In genomic region chr10:77582710-77583115, GRCh38 we compare ENCODE assay signal across 10 cellular contexts. TPM values are rescaled to one million over a fixed set of nuclear protein-coding genes. Genes with fewer than 3 reads are reported as not detected.
DNase-seq lines count a peak whose midpoint lies in the region; ATAC-seq, FAIRE-seq and TF ChIP-seq lines count a peak whose summit lies in the region.
"Had no signal": no experiment of that assay in that cellular context is flagged by ENCODE, and none has a peak within 500 bp of the region (broad histone marks: within the 10 kb centered on the region; RNA-seq: fewer than 3 reads in every experiment).

No MANE protein-coding gene starts in this region.

- H3K27ac ChIP-seq in right cardiac atrium (ENCODE audit: low read length) (no peak overlapping the region), RWPE2 (ENCODE audit: poor library complexity, severe bottlenecking) (peak overlapping the region; percentile 67)

- no peaks in the 10 kb centered on the region for H3K9me3 ChIP-seq in right cardiac atrium (ENCODE audit: control insufficient read depth, low read length)
- H3K9me3 ChIP-seq in RWPE2 (ENCODE audit: severe bottlenecking) = no peaks in the 10 kb centered on the region
- H3K9me3 ChIP-seq: thoracic aorta had no signal

- H3K36me3 ChIP-seq in RWPE2 (ENCODE audit: low read depth) = no peaks in the 10 kb centered on the region
- H3K36me3 ChIP-seq: thoracic aorta had no signal

- H3K4me1 ChIP-seq in right cardiac atrium (ENCODE audit: control insufficient read depth, insufficient read depth, low read length) (no peaks in the 10 kb centered on the region), RWPE2 (ENCODE audit: insufficient read depth, poor library complexity, severe bottlenecking) (peaks cover 46% of the 10 kb centered on the region)

- H3K27me3 ChIP-seq in right cardiac atrium (ENCODE audit: control insufficient read depth, insufficient read depth) (no peaks in the 10 kb centered on the region), RWPE2 (ENCODE audit: insufficient read depth, poor library complexity, severe bottlenecking) (no peaks in the 10 kb centered on the region)

- intact Hi-C loops in right cardiac atrium (cut with DNase I) (no loop called here), Right ventricle myocardium superior (cut with DNase I) (no loop called here)

- no peak for TF ChIP-seq CTCF in RWPE2 (IDR thresholded peaks at IDR 0.05; ENCODE audit: poor library complexity, severe bottlenecking)

- 85% methylated on average over 4 of the region's 4 CpGs for WGBS in right cardiac atrium

- DNase-seq in right cardiac atrium = no peak
- DNase-seq in Right ventricle myocardium superior = no peak
- DNase-seq in RWPE2 (ENCODE audit: low spot score) = peak; percentile 89
- DNase-seq in fibroblast of peridontal ligament (ENCODE audit: extremely low read depth) = peak; percentile 58
- peak; percentile 69 for DNase-seq in urothelium cell line (ENCODE audit: low spot score)
- DNase-seq in NCI-H526 (lab: John Stamatoyannopoulos, UW) = no peak
- no peak for DNase-seq in stimulated activated CD4-positive, alpha-beta T cell treated with anti-CD3 and anti-CD28 coated beads, Interleukin-12 subunit alpha, Interleukin-12 subunit beta, amount 100 ng/mL, for 4 hours
- DNase-seq: CD4-positive, CD25-positive, alpha-beta regulatory T cell had no signal

- ATAC-seq in right cardiac atrium = peak; percentile 34 to 40
- ATAC-seq in Right ventricle myocardium superior (ENCODE audit: poor library complexity) = no peak
- ATAC-seq in RWPE2 (ENCODE audit: low read depth) = peak; percentile 80
- ATAC-seq in HG03095 (IDR thresholded peaks at IDR 0.05; ENCODE audit: unreplicated experiment) = no peak

- no peak overlapping the region for H3K4me3 ChIP-seq in right cardiac atrium (ENCODE audit: low read length)
- no peak overlapping the region for H3K4me3 ChIP-seq in RWPE2 (ENCODE audit: severe bottlenecking)
- H3K4me3 ChIP-seq: thoracic aorta had no signal

- no peak for FAIRE-seq in urothelium cell line (lab: Jason Lieb, UNC)

RNA-seq across cellular contexts. Expression of gene KCNMA1, which starts 54.9 kb away (rescaled TPM):
- total RNA-seq in right cardiac atrium (1 to 10 TPM; 3.2 to 6.1 (median 3.9) TPM), Right ventricle myocardium superior (2.0 TPM)
- 1.5 TPM for polyA plus RNA-seq in right cardiac atrium
- total RNA-seq: CD4-positive, CD25-positive, alpha-beta regulatory T cell had no signal
- polyA plus RNA-seq: CD4-positive, CD25-positive, alpha-beta regulatory T cell had no signal

Comparison
In these comparisons a context has a peak if more than half of its experiments do, and no peak if none do; other contexts are left out.
1. ATAC-seq: peak in right cardiac atrium (2 of 2) and RWPE2 (single experiment); none in Right ventricle myocardium superior (single experiment) and HG03095 (single experiment).
2. DNase-seq: peak in RWPE2 (single experiment), fibroblast of peridontal ligament (single experiment) and urothelium cell line (single experiment); none in right cardiac atrium (0 of 3), Right ventricle myocardium superior (single experiment), NCI-H526 (0 of 2) and stimulated activated CD4-positive, alpha-beta T cell treated with anti-CD3 and anti-CD28 coated beads, Interleukin-12 subunit alpha, Interleukin-12 subunit beta, amount 100 ng/mL, for 4 hours (single experiment).